9 cellular contexts compared by ENCODE assay signal in the genomic region with DNA sequence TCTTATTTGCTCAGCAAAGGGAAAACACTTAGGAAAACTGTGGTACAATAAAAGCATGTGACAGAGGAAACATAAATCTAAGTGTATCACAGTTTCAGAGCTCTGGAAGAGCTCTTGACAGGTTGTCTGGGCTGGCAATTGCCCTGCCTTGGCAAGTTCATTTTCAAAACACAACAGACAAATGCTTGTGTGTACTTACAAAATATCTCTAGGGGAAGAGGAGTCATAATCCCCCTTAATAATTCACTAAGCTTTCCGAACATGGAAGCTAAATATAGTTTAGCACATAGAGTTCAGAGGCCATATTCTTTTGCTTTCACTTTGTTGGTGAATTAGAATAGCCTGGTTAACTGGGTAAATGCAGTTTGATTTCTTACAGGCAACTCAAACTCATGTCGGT.
DNase-seq lines count a peak whose midpoint lies in the region; ATAC-seq, FAIRE-seq and TF ChIP-seq lines count a peak whose summit lies in the region.
"Had no signal": no experiment of that assay in that cellular context is flagged by ENCODE, and none has a peak within 500 bp of the region (broad histone marks: within the 10 kb centered on the region; RNA-seq: fewer than 3 reads in every experiment).

No MANE protein-coding gene starts in this region.

- peak overlapping the region; percentile 39 for H3K4me3 Mint-ChIP-seq in T-helper 1 cell treated with Interleukin-12 subunit alpha and Interleukin-12 subunit beta and Interleukin-4 antibody, amounts not matched to agents 30 μg/mL and 1 μg/mL, for 36 hours

- TF ChIP-seq CTCF in AG04450 (IDR thresholded peaks at IDR 0.05; ENCODE audit: low read depth, low read length) (no peak), D721Med (IDR thresholded peaks at IDR 0.05; ENCODE audit: insufficient read depth, missing control alignments) (no peak)

- CTCF ChIA-PET in AG04450 (lab: Charles Lee): no interaction called here

- peak overlapping the region; percentile 5 for H3K4me3 ChIP-seq in AG04450 (ENCODE audit: low read depth, low read length)

- peak overlapping the region; percentile 42 for H3K27ac Mint-ChIP-seq in T-helper 1 cell treated with Interleukin-12 subunit alpha and Interleukin-12 subunit beta and Interleukin-4 antibody, amounts not matched to agents 30 μg/mL and 1 μg/mL, for 36 hours

- H3K27me3 ChIP-seq in AG04450 (ENCODE audit: control insufficient read depth, insufficient read depth, low read length): no peaks in the 10 kb centered on the region

- FAIRE-seq in D721Med (lab: Jason Lieb, UNC): no peak

- DNase-seq in AG04450 (ENCODE audit: low read depth, low spot score): no peak
- peak; percentile 13 for DNase-seq in left kidney (ENCODE audit: low read depth, low spot score)
- no peak for DNase-seq in D721Med (ENCODE audit: insufficient read length, low spot score)
- DNase-seq in GM19240 (ENCODE audit: insufficient read length, low spot score): no peak
- DNase-seq in NCI-H1694 treated with DMSO at 0.1 percent for 48 hours (lab: John Stamatoyannopoulos, UW): no peak

- H3K27me3 Mint-ChIP-seq in T-helper 1 cell treated with Interleukin-12 subunit alpha and Interleukin-12 subunit beta and Interleukin-4 antibody, amounts not matched to agents 30 μg/mL and 1 μg/mL, for 36 hours (ENCODE audit: low read depth): no peaks in the 10 kb centered on the region

- H3K27ac ChIP-seq in AG04450 (ENCODE audit: low read depth, low read length): no peak overlapping the region
- H3K27ac ChIP-seq: parathyroid adenoma had no signal

- POLR2A ChIA-PET in AG04450 (lab: Yijun Ruan, JAX): no interaction called here

- H3K4me1 Mint-ChIP-seq in T-helper 1 cell treated with Interleukin-12 subunit alpha and Interleukin-12 subunit beta and Interleukin-4 antibody, amounts not matched to agents 30 μg/mL and 1 μg/mL, for 36 hours (ENCODE audit: low read depth): peaks cover 14% of the 10 kb centered on the region

- peak; percentile 66 for ATAC-seq in GM21390 (IDR thresholded peaks at IDR 0.05; ENCODE audit: unreplicated experiment)
- no peak for ATAC-seq in GM19328 (IDR thresholded peaks at IDR 0.05; ENCODE audit: unreplicated experiment)

- H3K36me3 Mint-ChIP-seq in T-helper 1 cell treated with Interleukin-12 subunit alpha and Interleukin-12 subunit beta and Interleukin-4 antibody, amounts not matched to agents 30 μg/mL and 1 μg/mL, for 36 hours (ENCODE audit: low read depth): no peaks in the 10 kb centered on the region

- H3K9me3 Mint-ChIP-seq in T-helper 1 cell treated with Interleukin-12 subunit alpha and Interleukin-12 subunit beta and Interleukin-4 antibody, amounts not matched to agents 30 μg/mL and 1 μg/mL, for 36 hours: peaks cover 3% of the 10 kb centered on the region

- no peaks in the 10 kb centered on the region for H3K9me3 ChIP-seq in AG04450 (ENCODE audit: control insufficient read depth, insufficient read depth, low read length)
